In the genomic region with DNA sequence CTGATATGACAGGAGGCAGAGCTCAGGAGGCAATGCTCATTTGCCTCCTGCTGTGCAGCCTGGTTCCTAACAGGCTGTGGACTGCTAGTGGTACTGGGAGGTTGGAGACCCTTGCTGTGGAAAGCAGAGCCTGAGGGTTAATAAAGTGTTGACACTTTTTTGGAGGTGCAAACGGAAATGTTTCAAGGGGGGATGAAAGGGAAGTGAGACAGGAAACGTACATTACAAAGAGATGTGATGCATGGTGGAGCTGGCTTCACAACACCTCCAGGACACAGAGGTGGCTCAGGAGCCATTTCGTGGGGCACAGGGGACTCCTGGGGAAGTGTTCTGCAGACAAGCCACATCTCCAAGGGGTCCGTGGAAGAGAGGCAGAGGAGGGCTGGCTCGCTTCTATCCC, we compare ENCODE assay signal across 24 cellular contexts.
DNase-seq lines count a peak whose midpoint lies in the region; ATAC-seq lines count a peak whose summit lies in the region.
"Had no signal": no experiment of that assay in that cellular context is flagged by ENCODE, and none has a peak within 500 bp of the region (broad histone marks: within the 10 kb centered on the region; RNA-seq: fewer than 3 reads in every experiment).

No MANE protein-coding gene starts in this region.

- H3K27ac ChIP-seq in BLaER1 treated with 17β-estradiol and CSF1 and Interleukin-3, amounts not matched to agents 10 nM and 100 nM, result 0 out of 22 replicates have a peak overlapping the region, but pooled peaks of 1 of the 11 experiments have one; percentile 13
- H3K27ac ChIP-seq in Karpas-422 (ENCODE audit: low read length) (no peak overlapping the region), mesenchymal stem cell (ENCODE audit: low read length, poor library complexity, severe bottlenecking) (peak overlapping the region; percentile 68)
- H3K27ac ChIP-seq: gastroesophageal sphincter, ovary, right atrium auricular region had no signal

- H3K79me1 ChIP-seq in mesenchymal stem cell (replicated peaks; ENCODE audit: low read length, poor library complexity, severe bottlenecking), result no peaks in the 10 kb centered on the region

- H2BK12ac ChIP-seq in mesenchymal stem cell (ENCODE audit: low read length in 2 of 2), result peak overlapping the region in 1 of 2 experiments; percentile 32

- H3K36me3 ChIP-seq in BLaER1 treated with 17β-estradiol and CSF1 and Interleukin-3, amounts not matched to agents 10 nM and 100 nM, result no peaks in the 10 kb centered on the region
- H3K36me3 ChIP-seq in Karpas-422 (ENCODE audit: insufficient read depth, low read length) (no peaks in the 10 kb centered on the region), mesenchymal stem cell (ENCODE audit: control insufficient read depth in 1 of 2, insufficient read depth in 2 of 2, low read depth in 1 of 2, low read length in 2 of 2) (no peaks in the 10 kb centered on the region)
- H3K36me3 ChIP-seq: gastroesophageal sphincter, ovary, right atrium auricular region, spleen had no signal

- H3K23ac ChIP-seq in mesenchymal stem cell (ENCODE audit: low read length in 2 of 2), result peak overlapping the region in 1 of 2 experiments; percentile 22

- H3K27me3 ChIP-seq in BLaER1 treated with 17β-estradiol and CSF1 and Interleukin-3, amounts not matched to agents 10 nM and 100 nM, result no peaks in the 10 kb centered on the region
- H3K27me3 ChIP-seq in Karpas-422 (ENCODE audit: low read length) (no peaks in the 10 kb centered on the region), mesenchymal stem cell (ENCODE audit: control insufficient read depth in 1 of 2, insufficient read depth in 1 of 2, low read length in 2 of 2) (no peaks in the 10 kb centered on the region)
- H3K27me3 ChIP-seq: gastroesophageal sphincter, ovary, right atrium auricular region had no signal

- H4K20me1 ChIP-seq in BLaER1 treated with 17β-estradiol and CSF1 and Interleukin-3, amounts not matched to agents 10 nM and 100 nM, result no peaks in the 10 kb centered on the region
- no peaks in the 10 kb centered on the region for H4K20me1 ChIP-seq in Karpas-422 (ENCODE audit: insufficient read depth, low read depth, low read length)

- H4K8ac ChIP-seq in mesenchymal stem cell (ENCODE audit: low read length), result no peak overlapping the region

- no peak overlapping the region for H3K4me3 ChIP-seq in BLaER1 treated with 17β-estradiol and CSF1 and Interleukin-3, amounts not matched to agents 10 nM and 100 nM
- H3K4me3 ChIP-seq in Karpas-422 (ENCODE audit: low read length) (no peak overlapping the region), mesenchymal stem cell (ENCODE audit: insufficient read depth in 1 of 2, low read depth in 1 of 2, low read length in 2 of 2) (no peak overlapping the region)
- H3K4me3 ChIP-seq: gastroesophageal sphincter, ovary, right atrium auricular region, spleen had no signal

- no peak overlapping the region for H2BK15ac ChIP-seq in mesenchymal stem cell (ENCODE audit: low read depth, poor library complexity, severe bottlenecking)

- peaks cover 0 to 6% (median 0%) of the 10 kb centered on the region in 11 experiments; a peak in 4 of 22 replicates for H3K9me3 ChIP-seq in BLaER1 treated with 17β-estradiol and CSF1 and Interleukin-3, amounts not matched to agents 10 nM and 100 nM (replicated peaks in 1 of 11)
- H3K9me3 ChIP-seq in Karpas-422 (ENCODE audit: low read length) (no peaks in the 10 kb centered on the region), mesenchymal stem cell (ENCODE audit: control insufficient read depth, low read length) (no peaks in the 10 kb centered on the region)
- H3K9me3 ChIP-seq: gastroesophageal sphincter, ovary, right atrium auricular region, spleen had no signal

- peak overlapping the region in 1 of 2 experiments; percentile 6 for H3K4ac ChIP-seq in mesenchymal stem cell (ENCODE audit: low read depth in 1 of 2, low read length in 2 of 2)

- H3K4me2 ChIP-seq in BLaER1 treated with 17β-estradiol and CSF1 and Interleukin-3, amounts not matched to agents 10 nM and 100 nM, result peak overlapping the region; percentile 31 to 62 (median 49); a peak in 21 of 22 replicates
- H3K4me2 ChIP-seq in Karpas-422 (ENCODE audit: low read depth, low read length, poor library complexity, severe bottlenecking), result no peak overlapping the region
- no peak overlapping the region for H3K4me2 ChIP-seq in mesenchymal stem cell (ENCODE audit: low read length, poor library complexity, severe bottlenecking)

- peak; percentile 50 for ATAC-seq in GM18498 (IDR thresholded peaks at IDR 0.05; ENCODE audit: unreplicated experiment)
- ATAC-seq: gastroesophageal sphincter; left ventricle myocardium superior; natural killer cell treated with Interleukin-12 subunit alpha and Interleukin-12 subunit beta and Interleukin-15 and Interleukin-18, amount 100 ng/mL, for 72 hours; Panc1 had no signal

- DNase-seq in Karpas-422, result no peak
- no peak for DNase-seq in mesenchymal stem cell
- no peak for DNase-seq in activated CD4-positive, alpha-beta T cell treated with anti-CD3 and anti-CD28 coated beads for 1 hour
- no peak for DNase-seq in NAMALWA (ENCODE audit: low spot score)
- DNase-seq in SHP77 treated with DMSO at 0.1 percent for 48 hours (lab: John Stamatoyannopoulos, UW), result no peak
- DNase-seq in DMS 273 treated with DMSO at 0.1 percent for 48 hours (lab: John Stamatoyannopoulos, UW), result no peak
- DNase-seq: activated gamma-delta T cell treated with Interleukin-2 at 50 U/mL for 16 hours; amygdala; DMS153; HFFc6; KG1; left ventricle myocardium superior; midbrain; NCI-H146; ovary; spleen; stimulated activated CD4-positive, alpha-beta T cell treated with anti-CD3 and anti-CD28 coated beads, Interleukin-4, amount 100 ng/mL, for 1 hour; stimulated activated naive CD4-positive, alpha-beta T cell treated with Interleukin-2 at 50 U/mL for 16 hours had no signal

- no peak overlapping the region for H2BK120ac ChIP-seq in mesenchymal stem cell (ENCODE audit: low read depth, low read length)

- 84% methylated on average over 3 of the region's 5 CpGs for WGBS in mesenchymal stem cell

- peak overlapping the region; percentile 63 for H4K91ac ChIP-seq in mesenchymal stem cell (ENCODE audit: low read length)

- no peaks in the 10 kb centered on the region for H3K9me2 ChIP-seq in Karpas-422 (replicated peaks; ENCODE audit: insufficient read depth, low read length)

- no peak overlapping the region for H2BK5ac ChIP-seq in mesenchymal stem cell (ENCODE audit: low read depth, low read length, poor library complexity, severe bottlenecking)

- H3K14ac ChIP-seq in mesenchymal stem cell (ENCODE audit: low read length in 2 of 2), result no peak overlapping the region

- no peak overlapping the region for H3K9ac ChIP-seq in BLaER1 treated with 17β-estradiol and CSF1 and Interleukin-3, amounts not matched to agents 10 nM and 100 nM
- H3K9ac ChIP-seq in Karpas-422 (ENCODE audit: low read length) (no peak overlapping the region), mesenchymal stem cell (ENCODE audit: low read length) (no peak overlapping the region)

- no peaks in the 10 kb centered on the region for H3K79me2 ChIP-seq in Karpas-422 (ENCODE audit: low read length)

- H3K4me1 ChIP-seq in BLaER1 treated with 17β-estradiol and CSF1 and Interleukin-3, amounts not matched to agents 10 nM and 100 nM, result peaks cover 20 to 27% (median 22%) of the 10 kb centered on the region in 10 experiments
- H3K4me1 ChIP-seq in Karpas-422 (ENCODE audit: low read length), result no peaks in the 10 kb centered on the region
- peaks cover 8% of the 10 kb centered on the region for H3K4me1 ChIP-seq in mesenchymal stem cell (ENCODE audit: control insufficient read depth, insufficient read depth, low read depth, low read length)
- H3K4me1 ChIP-seq: right atrium auricular region had no signal

- peak overlapping the region; percentile 88 for H2AK5ac ChIP-seq in mesenchymal stem cell (ENCODE audit: low read length, severe bottlenecking)

- H3K18ac ChIP-seq in mesenchymal stem cell (ENCODE audit: low read depth in 1 of 2, low read length in 2 of 2), result no peak overlapping the region

- H2AFZ ChIP-seq in Karpas-422 (ENCODE audit: low read length) (0 out of 2 replicates have a peak overlapping the region, but pooled peaks have one; percentile 45), mesenchymal stem cell (ENCODE audit: low read depth, low read length) (no peak overlapping the region)

Comparison
In these comparisons a context has a peak if more than half of its experiments do, and no peak if none do; other contexts are left out.
1. H3K4me2 ChIP-seq: peak in BLaER1 treated with 17β-estradiol and CSF1 and Interleukin-3, amounts not matched to agents 10 nM and 100 nM (11 of 11); none in Karpas-422 (single experiment) and mesenchymal stem cell (single experiment).